Comparison of ENCODE assay signal across 8 cellular contexts in genomic region chr11:61679893-61680621, GRCh38. TPM values are rescaled to one million over a fixed set of nuclear protein-coding genes. Genes with fewer than 3 reads are reported as not detected.
A peak's percentile ranks its signal among the peaks of the same experiment; 100 is the strongest.
DNase-seq lines count a peak whose midpoint lies in the region; ATAC-seq lines count a peak whose summit lies in the region.

Gene DAGLA (plus strand): TSS chr11:61680391. CDS start chr11:61720156, 39,765 bp downstream.

- H3K27me3 Mint-ChIP-seq in CD4-positive, CD25-positive, alpha-beta regulatory T cell: peaks cover 22% of the 10 kb centered on the region
- H3K27me3 Mint-ChIP-seq in activated CD8-positive, alpha-beta T cell treated with anti-CD3 and anti-CD28 coated beads, Interleukin-2, amount 10 ng/mL, durations not matched to agents 7 days and 5 days (ENCODE audit: low read depth): peaks cover 25% of the 10 kb centered on the region
- peaks cover 43 to 46% of the 10 kb centered on the region in 2 donors for H3K27me3 Mint-ChIP-seq in effector memory CD8-positive, alpha-beta T cell

- peak within 1 kb of the TSS in 1 of 3 donors; percentile 43 for H3K27ac Mint-ChIP-seq in CD4-positive, CD25-positive, alpha-beta regulatory T cell
- no peak within 1 kb of the TSS for H3K27ac Mint-ChIP-seq in activated CD8-positive, alpha-beta T cell treated with anti-CD3 and anti-CD28 coated beads, Interleukin-2, amount 10 ng/mL, durations not matched to agents 7 days and 5 days
- peak within 1 kb of the TSS; percentile 51 to 75 for H3K27ac Mint-ChIP-seq in effector memory CD8-positive, alpha-beta T cell

- no peaks in the 10 kb centered on the region for H3K36me3 Mint-ChIP-seq in CD4-positive, CD25-positive, alpha-beta regulatory T cell
- no peaks in the 10 kb centered on the region for H3K36me3 Mint-ChIP-seq in activated CD8-positive, alpha-beta T cell treated with anti-CD3 and anti-CD28 coated beads, Interleukin-2, amount 10 ng/mL, durations not matched to agents 7 days and 5 days (ENCODE audit: low read depth)
- no peaks in the 10 kb centered on the region for H3K36me3 Mint-ChIP-seq in effector memory CD8-positive, alpha-beta T cell (ENCODE audit: insufficient read depth)

- CTCF ChIA-PET in activated CD8-positive, alpha-beta T cell treated with anti-CD3 and anti-CD28 coated beads, Interleukin-2, amount 10 ng/mL, durations not matched to agents 7 days and 5 days (lab: Charles Lee): interaction anchor here (0.9 to 6.3 kb wide), 4 partner anchors 10 to 54 kb away, joined by 3 to 44 read pairs (median 11); no protein-coding TSS in a partner anchor

- POLR2A ChIA-PET in activated CD8-positive, alpha-beta T cell treated with anti-CD3 and anti-CD28 coated beads, Interleukin-2, amount 10 ng/mL, durations not matched to agents 7 days and 5 days (lab: Charles Lee): no interaction called here

- peak; percentile 67 to 72 for ATAC-seq in CD4-positive, CD25-positive, alpha-beta regulatory T cell (ENCODE audit: low read depth in 2 of 2)
- peak; percentile 83 for ATAC-seq in activated CD8-positive, alpha-beta T cell treated with anti-CD3 and anti-CD28 coated beads, Interleukin-2, amount 10 ng/mL, durations not matched to agents 7 days and 5 days
- peak; percentile 78 for ATAC-seq in effector memory CD8-positive, alpha-beta T cell (replicated peaks)
- ATAC-seq in HG03571 (IDR thresholded peaks at IDR 0.05; ENCODE audit: unreplicated experiment): no peak

- peaks cover 0 to 10% (median 4%) of the 10 kb centered on the region in 4 donors for H3K4me1 Mint-ChIP-seq in CD4-positive, CD25-positive, alpha-beta regulatory T cell
- peaks cover 4% of the 10 kb centered on the region for H3K4me1 Mint-ChIP-seq in activated CD8-positive, alpha-beta T cell treated with anti-CD3 and anti-CD28 coated beads, Interleukin-2, amount 10 ng/mL, durations not matched to agents 7 days and 5 days (ENCODE audit: low read depth)
- H3K4me1 Mint-ChIP-seq in effector memory CD8-positive, alpha-beta T cell (ENCODE audit: low read depth in 2 of 2): peaks cover 3% of the 10 kb centered on the region in 2 donors

- peaks cover 2% of the 10 kb centered on the region for H3K27me3 ChIP-seq in CD4-positive, CD25-positive, alpha-beta regulatory T cell (ENCODE audit: control insufficient read depth, insufficient read depth, low read length)

- peak; percentile 56 to 66 (median 62) for DNase-seq in CD4-positive, CD25-positive, alpha-beta regulatory T cell
- DNase-seq in H4 (ENCODE audit: low spot score) (peak; percentile 53), NCI-H446 treated with DMSO at 0.1 percent for 48 hours (lab: John Stamatoyannopoulos, UW) (peak; percentile 30), mesenteric fat pad (ENCODE audit: low spot score) (peak; percentile 95)
- DNase-seq in activated CD8-positive, alpha-beta T cell treated with anti-CD3 and anti-CD28 coated beads, Interleukin-2, amount 10 ng/mL, durations not matched to agents 7 days and 5 days: peak; percentile 77
- peak; percentile 73 to 87 (median 85) for DNase-seq in effector memory CD8-positive, alpha-beta T cell
- DNase-seq in stimulated activated CD8-positive, alpha-beta memory T cell treated with anti-CD3 and anti-CD28 coated beads, Interleukin-12 subunit alpha, Interleukin-12 subunit beta, amount 100 ng/mL, for 4 hours (ENCODE audit: low read depth): peak; percentile 67

- peaks cover 0 to 2% (median 0%) of the 10 kb centered on the region in 7 donors for H3K9me3 Mint-ChIP-seq in CD4-positive, CD25-positive, alpha-beta regulatory T cell
- no peaks in the 10 kb centered on the region for H3K9me3 Mint-ChIP-seq in activated CD8-positive, alpha-beta T cell treated with anti-CD3 and anti-CD28 coated beads, Interleukin-2, amount 10 ng/mL, durations not matched to agents 7 days and 5 days (ENCODE audit: insufficient read depth)
- no peaks in the 10 kb centered on the region for H3K9me3 Mint-ChIP-seq in effector memory CD8-positive, alpha-beta T cell

- H3K9me3 ChIP-seq in CD4-positive, CD25-positive, alpha-beta regulatory T cell (ENCODE audit: control insufficient read depth in 2 of 2, low read length in 2 of 2): no peaks in the 10 kb centered on the region

- H3K27ac ChIP-seq in CD4-positive, CD25-positive, alpha-beta regulatory T cell (ENCODE audit: insufficient read depth, low read length, poor library complexity, severe bottlenecking): no peak within 1 kb of the TSS

- H3K4me3 ChIP-seq in CD4-positive, CD25-positive, alpha-beta regulatory T cell (ENCODE audit: low read depth, low read length): no peak within 1 kb of the TSS

- H3K4me1 ChIP-seq in CD4-positive, CD25-positive, alpha-beta regulatory T cell (ENCODE audit: control insufficient read depth, insufficient read depth, low read length, poor library complexity, severe bottlenecking): peaks cover 21% of the 10 kb centered on the region

- no peaks in the 10 kb centered on the region for H3K36me3 ChIP-seq in CD4-positive, CD25-positive, alpha-beta regulatory T cell (ENCODE audit: control insufficient read depth, insufficient read depth, low read length)

- peak within 1 kb of the TSS in 3 of 4 donors; percentile 59 to 83 (median 76) for H3K4me3 Mint-ChIP-seq in CD4-positive, CD25-positive, alpha-beta regulatory T cell
- H3K4me3 Mint-ChIP-seq in activated CD8-positive, alpha-beta T cell treated with anti-CD3 and anti-CD28 coated beads, Interleukin-2, amount 10 ng/mL, durations not matched to agents 7 days and 5 days: no peak within 1 kb of the TSS
- H3K4me3 Mint-ChIP-seq in effector memory CD8-positive, alpha-beta T cell: peak within 1 kb of the TSS; percentile 69 to 70

RNA-seq across cellular contexts. Expression of gene DAGLA, which starts in this region (rescaled TPM):
- total RNA-seq in CD4-positive, CD25-positive, alpha-beta regulatory T cell: 0.94 TPM
- under 1 TPM in 2 of 4 donors, not detected in 2; 0.08 to 0.10 TPM for polyA plus RNA-seq in CD4-positive, CD25-positive, alpha-beta regulatory T cell
- 0.68 and 0.83 TPM in 2 replicates for total RNA-seq in H4 (2014; rRNA removed; shearing (Covaris generic))
- under 1 TPM in 1 of 2 experiments, not detected in 1; 0.05 TPM for total RNA-seq in activated CD8-positive, alpha-beta T cell treated with anti-CD3 and anti-CD28 coated beads, Interleukin-2, amount 10 ng/mL, durations not matched to agents 7 days and 5 days
- total RNA-seq in mesenteric fat pad: 3.3 TPM

Comparison
In these comparisons a context has a peak if more than half of its experiments do, and no peak if none do; other contexts are left out.
1. Peak in DNase-seq and ATAC-seq in CD4-positive, CD25-positive, alpha-beta regulatory T cell; RNA of the gene not detected or under 1 TPM.
2. Peak in DNase-seq in H4; RNA of the gene not detected or under 1 TPM.
3. Peak in DNase-seq and ATAC-seq in activated CD8-positive, alpha-beta T cell treated with anti-CD3 and anti-CD28 coated beads, Interleukin-2, amount 10 ng/mL, durations not matched to agents 7 days and 5 days; RNA of the gene not detected or under 1 TPM.
4. DNase-seq: peak in every context shown above with its lines; median percentile 95 in mesenteric fat pad; 85 in effector memory CD8-positive, alpha-beta T cell; 77 in activated CD8-positive, alpha-beta T cell treated with anti-CD3 and anti-CD28 coated beads, Interleukin-2, amount 10 ng/mL, durations not matched to agents 7 days and 5 days; 67 in stimulated activated CD8-positive, alpha-beta memory T cell treated with anti-CD3 and anti-CD28 coated beads, Interleukin-12 subunit alpha, Interleukin-12 subunit beta, amount 100 ng/mL, for 4 hours; 62 in CD4-positive, CD25-positive, alpha-beta regulatory T cell; 53 in H4; 30 in NCI-H446 treated with DMSO at 0.1 percent for 48 hours.